ENCODE assay signal across 18 cellular contexts in the genomic region with DNA sequence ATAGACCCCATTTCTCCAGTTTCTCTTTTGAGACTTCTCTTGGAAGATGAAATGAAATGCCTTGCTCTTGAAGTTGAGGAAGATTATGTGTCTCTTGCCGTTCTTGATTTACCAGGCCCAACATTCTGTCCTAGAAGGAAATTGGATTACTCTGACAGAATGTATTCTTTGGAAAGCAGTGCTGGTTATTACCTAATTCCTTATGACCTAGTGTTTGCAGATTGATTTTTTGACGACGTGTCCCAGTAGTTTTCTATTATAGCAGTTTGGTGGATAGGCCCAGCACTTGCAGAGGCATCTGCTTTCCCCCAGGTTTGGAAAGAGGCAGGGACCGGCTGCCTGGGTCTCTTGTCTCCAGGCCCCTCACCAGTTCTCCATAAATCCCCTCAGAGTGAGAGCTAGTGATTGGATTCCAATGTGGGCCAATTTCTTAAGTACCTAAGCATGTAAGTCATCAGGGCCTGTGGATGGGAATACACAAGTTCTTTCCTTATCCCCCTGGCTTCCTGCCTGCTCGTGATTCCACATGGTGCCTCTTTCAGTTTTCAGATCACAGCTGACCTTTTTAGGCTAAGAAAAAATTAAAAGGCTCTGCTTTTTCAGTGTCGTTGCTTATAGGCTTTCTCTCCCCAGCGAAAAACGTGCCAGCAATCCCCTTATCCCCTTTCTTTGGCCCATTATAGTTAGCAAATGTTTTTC. TPM values are rescaled to one million over a fixed set of nuclear protein-coding genes. Genes with fewer than 3 reads are reported as not detected.
"Had no signal": no experiment of that assay in that cellular context is flagged by ENCODE, and none has a peak within 500 bp of the region (broad histone marks: within the 10 kb centered on the region; RNA-seq: fewer than 3 reads in every experiment).

No MANE protein-coding gene starts in this region.

- DNase-seq: activated CD4-positive, CD25-positive, alpha-beta regulatory T cell treated with anti-CD3 and anti-CD28 coated beads, Interleukin-2, amount 50 U/mL, for 72 hours; activated gamma-delta T cell; effector memory CD8-positive, alpha-beta T cell; esophagus squamous epithelium; gastrocnemius medialis; heart left ventricle; kidney glomerular epithelial cell; mucosa of descending colon; naive B cell; stimulated activated CD4-positive, alpha-beta T cell treated with anti-CD3 and anti-CD28 coated beads, Interleukin-15, amount 100 ng/mL, for 24 hours; stimulated activated CD4-positive, alpha-beta T cell treated with anti-CD3 and anti-CD28 coated beads, Interleukin-4, amount 100 ng/mL, for 1 hour; SW 1271; upper lobe of right lung had no signal

- H3K4me3 ChIP-seq: ascending aorta, esophagus squamous epithelium, gastrocnemius medialis, heart left ventricle, mucosa of descending colon, skin epidermis, thoracic aorta, upper lobe of right lung had no signal

- ATAC-seq: effector memory CD8-positive, alpha-beta T cell; gastrocnemius medialis; mucosa of descending colon; stimulated activated memory B cell treated with anti-CD40 and anti-IgM and Interleukin-4, amounts not matched to agents 10 μg/mL and 1 μg/mL and 100 μg/mL, for 72 hours; upper lobe of right lung had no signal

RNA-seq across cellular contexts. Expression of gene EPHB3, which starts 50.2 kb away (rescaled TPM):
- total RNA-seq: activated CD8-positive, alpha-beta memory T cell treated with anti-CD3 and anti-CD28 coated beads for 36 hours had no signal
